ENCODE assay signal across 21 cellular contexts in the genomic region with DNA sequence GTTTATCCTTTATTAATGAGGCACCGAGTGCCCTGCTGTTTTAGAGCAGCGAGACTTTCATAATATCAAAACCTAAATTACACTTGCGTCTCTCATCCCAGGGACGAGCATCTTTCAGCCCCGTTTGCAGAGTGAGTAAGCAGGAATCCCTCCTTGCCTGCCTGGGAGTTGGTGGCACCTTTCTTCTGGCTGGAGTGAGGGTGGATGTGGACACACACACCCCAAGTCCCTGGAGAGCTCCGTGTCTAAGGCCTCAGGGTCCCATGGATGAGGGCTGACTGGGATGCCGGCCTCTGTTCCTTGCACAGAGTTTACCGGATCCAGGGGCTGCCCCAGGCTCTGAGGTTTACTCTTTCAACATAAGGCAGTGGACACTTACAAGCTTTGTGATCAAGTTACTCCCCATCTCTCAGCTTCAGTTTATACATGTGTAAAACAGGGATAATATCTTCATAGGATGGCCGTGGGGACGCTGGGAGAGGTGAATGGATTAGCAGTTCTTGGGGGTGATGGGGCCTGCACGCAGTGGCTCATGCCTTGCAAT.
"Had no signal": no experiment of that assay in that cellular context is flagged by ENCODE, and none has a peak within 500 bp of the region (broad histone marks: within the 10 kb centered on the region; RNA-seq: fewer than 3 reads in every experiment).

No MANE protein-coding gene starts in this region.

- H3K36me3 ChIP-seq: prostate gland, sigmoid colon, spleen, thyroid gland, uterus had no signal

- H3K4me1 ChIP-seq: prostate gland, uterus had no signal

- H3K79me2 ChIP-seq: hepatocyte had no signal

- H3K9me3 ChIP-seq: mucosa of descending colon, prostate gland, sigmoid colon, spleen, thyroid gland, uterus had no signal

- H3K27ac ChIP-seq: hepatocyte, prostate gland, sigmoid colon, spleen, thyroid gland, uterus had no signal

- H2AFZ ChIP-seq: hepatocyte had no signal

- DNase-seq: activated B cell treated with CpG ODN at 0.5 μM for 24 hours; activated CD4-positive, alpha-beta T cell treated with anti-CD3 and anti-CD28 coated beads for 48 hours; activated CD8-positive, alpha-beta T cell treated with anti-CD3 and anti-CD28 coated beads for 36 hours; activated naive CD4-positive, alpha-beta T cell treated with Interleukin-2 at 50 U/mL for 16 hours; mucosa of descending colon; nucleus accumbens; sigmoid colon; spleen; T-helper 2 cell; thyroid gland had no signal

- FAIRE-seq: astrocyte, bronchial epithelial cell, endometrium, keratinocyte, TTC549 had no signal

- ATAC-seq: activated CD8-positive, alpha-beta T cell treated with anti-CD3 and anti-CD28 coated beads for 36 hours; esophagus mucosa; left lobe of liver; mucosa of descending colon; naive thymus-derived CD4-positive, alpha-beta T cell had no signal

- H3K4me3 ChIP-seq: hepatocyte, mucosa of descending colon, prostate gland, sigmoid colon, spleen, thyroid gland, uterus had no signal

- H3K4me2 ChIP-seq: hepatocyte had no signal
